8 cellular contexts compared by ENCODE assay signal in genomic region chr1:84853743-84854721, GRCh38. TPM values are rescaled to one million over a fixed set of nuclear protein-coding genes. Genes with fewer than 3 reads are reported as not detected.
DNase-seq lines count a peak whose midpoint lies in the region; ATAC-seq and TF ChIP-seq lines count a peak whose summit lies in the region.

No MANE protein-coding gene starts in this region.

- TF ChIP-seq CTCF in NB4 (IDR thresholded peaks at IDR 0.05; ENCODE audit: low read depth, low read length) (no peak), mucosa of descending colon (IDR thresholded peaks at IDR 0.05) (no peak)

- DNase-seq in activated naive CD4-positive, alpha-beta T cell treated with Interleukin-2 at 50 U/mL for 16 hours, result peak; percentile 30
- no peak for DNase-seq in activated naive CD4-positive, alpha-beta T cell (lab: John Stamatoyannopoulos, UW)
- DNase-seq in NB4 (ENCODE audit: low read depth), result peak; percentile 78
- DNase-seq in adipocyte (ENCODE audit: low read depth), result peak; percentile 41
- peak in 1 of 3 donors; percentile 53 for DNase-seq in mucosa of descending colon
- DNase-seq in DMS79 (lab: John Stamatoyannopoulos, UW), result no peak
- DNase-seq in iPS-NIHi11 (ENCODE audit: low spot score), result no peak

- no peaks in the 10 kb centered on the region for H3K36me3 ChIP-seq in adipocyte (ENCODE audit: control insufficient read depth, insufficient read depth, low read length, severe bottlenecking)
- H3K36me3 ChIP-seq in mucosa of descending colon (ENCODE audit: low read depth), result no peaks in the 10 kb centered on the region

- no peak for TF ChIP-seq POLR2A in NB4 (IDR thresholded peaks at IDR 0.05; ENCODE audit: extremely low read depth, insufficient read length)

- no peak overlapping the region for H3K9ac ChIP-seq in adipocyte (ENCODE audit: low read length)

- no peaks in the 10 kb centered on the region for H3K27me3 ChIP-seq in adipocyte (replicated peaks; ENCODE audit: control insufficient read depth, insufficient read depth, low read length)

- ATAC-seq in HG02642 (IDR thresholded peaks at IDR 0.05; ENCODE audit: poor library complexity, unreplicated experiment), result peak; percentile 94
- peak; percentile 96 for ATAC-seq in mucosa of descending colon

- H3K4me1 ChIP-seq in adipocyte (ENCODE audit: control insufficient read depth, insufficient read depth, low read length) (peaks cover 18% of the 10 kb centered on the region), mucosa of descending colon (ENCODE audit: low read depth) (no peaks in the 10 kb centered on the region)

- H3K9me3 ChIP-seq in adipocyte (ENCODE audit: control insufficient read depth, low read length) (no peaks in the 10 kb centered on the region), mucosa of descending colon (no peaks in the 10 kb centered on the region)

- no peak overlapping the region for H3K4me3 ChIP-seq in NB4 (ENCODE audit: low read depth, low read length)
- no peak overlapping the region for H3K4me3 ChIP-seq in adipocyte (ENCODE audit: low read length)
- no peak overlapping the region for H3K4me3 ChIP-seq in mucosa of descending colon

- intact Hi-C loops in mucosa of descending colon (cut with DNase I, micrococcal nuclease), result no loop called here

RNA-seq across cellular contexts. Expression of gene LPAR3, which starts 39.0 kb away (rescaled TPM):
- 1 to 10 TPM; 2.5 to 3.5 (median 2.5) TPM for total RNA-seq in mucosa of descending colon

Comparison
In these comparisons a context has a peak if more than half of its experiments do, and no peak if none do; other contexts are left out.
1. DNase-seq: peak in activated naive CD4-positive, alpha-beta T cell treated with Interleukin-2 at 50 U/mL for 16 hours (single experiment), NB4 (single experiment) and adipocyte (single experiment); none in activated naive CD4-positive, alpha-beta T cell (0 of 4), DMS79 (single experiment) and iPS-NIHi11 (single experiment).